28 cellular contexts compared by ENCODE assay signal in the genomic region with DNA sequence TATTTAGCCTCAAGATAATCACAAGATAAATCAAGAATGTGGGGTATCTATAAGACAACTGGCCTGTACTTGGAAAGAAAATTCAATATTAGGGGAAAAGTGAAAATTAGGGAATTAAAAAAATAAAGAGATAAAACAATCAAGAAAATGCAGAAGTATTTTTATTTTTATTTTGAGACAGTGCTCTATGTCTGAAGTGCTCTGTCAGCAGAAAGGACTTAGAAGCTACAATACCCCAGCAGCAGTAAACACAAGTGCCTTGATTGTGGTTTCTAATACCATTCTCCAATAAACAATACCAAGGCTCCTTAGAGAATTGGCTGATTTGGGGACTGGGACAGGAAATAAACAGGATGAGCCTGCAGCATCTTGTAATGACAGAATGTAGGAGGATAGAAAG.
"Had no signal": no experiment of that assay in that cellular context is flagged by ENCODE, and none has a peak within 500 bp of the region (broad histone marks: within the 10 kb centered on the region; RNA-seq: fewer than 3 reads in every experiment).

No MANE protein-coding gene starts in this region.

- DNase-seq: natural killer cell; occipital lobe; ovary; posterior cingulate gyrus; psoas muscle; right cardiac atrium; spleen; stimulated activated CD4-positive, alpha-beta T cell treated with anti-CD3 and anti-CD28 coated beads, Interleukin-12 subunit alpha, Interleukin-12 subunit beta, amount 100 ng/mL, for 4 hours; stimulated activated CD4-positive, alpha-beta T cell treated with anti-CD3 and anti-CD28 coated beads, Interleukin-1b, Interleukin-23, amount 100 ng/mL, for 48 hours; stimulated activated CD4-positive, alpha-beta T cell treated with anti-CD3 and anti-CD28 coated beads, Interleukin-4, amount 100 ng/mL, for 1 hour; stimulated activated CD4-positive, alpha-beta T cell treated with anti-CD3 and anti-CD28 coated beads, Interleukin-4, amount 100 ng/mL, for 4 hours; stimulated activated CD8-positive, alpha-beta memory T cell treated with anti-CD3 and anti-CD28 coated beads, Interleukin-4, amount 100 ng/mL, for 48 hours; stimulated activated naive CD4-positive, alpha-beta T cell; stimulated activated naive CD8-positive, alpha-beta T cell treated with anti-CD3 and anti-CD28 coated beads, Interleukin-15, amount 100 ng/mL, for 72 hours; stimulated activated naive CD8-positive, alpha-beta T cell treated with anti-CD3 and anti-CD28 coated beads, Interleukin-15, Interleukin-2, amounts not matched to agents 100 U/mL and 50 U/mL, for 24 hours; substantia nigra; testis; tibial artery; transverse colon; upper lobe of right lung; uterus had no signal

- H3K79me2 ChIP-seq: parathyroid adenoma had no signal

- H3K4me3 ChIP-seq: neural progenitor cell, ovary, psoas muscle, skin epidermis, smooth muscle cell, spleen, suprapubic skin, testis, tibial artery, transverse colon, upper lobe of right lung, uterus had no signal

- H2AFZ ChIP-seq: neural progenitor cell, parathyroid adenoma had no signal

- H3K36me3 ChIP-seq: neural progenitor cell, ovary, spleen, suprapubic skin, tibial artery, transverse colon, upper lobe of right lung, uterus had no signal

- H3K27ac ChIP-seq: neural progenitor cell, ovary, parathyroid adenoma, psoas muscle, skin epidermis, spleen, suprapubic skin, testis, tibial artery, transverse colon, upper lobe of right lung, uterus had no signal

- H3K4me2 ChIP-seq: neural progenitor cell, smooth muscle cell had no signal

- H3K4me1 ChIP-seq: parathyroid adenoma, psoas muscle, spleen, suprapubic skin, testis, transverse colon, upper lobe of right lung, uterus had no signal

- H3K9me3 ChIP-seq: ovary, psoas muscle, spleen, suprapubic skin, testis, tibial artery, transverse colon, upper lobe of right lung, uterus had no signal

- H3K9ac ChIP-seq: neural progenitor cell, parathyroid adenoma had no signal

- ATAC-seq: natural killer cell; psoas muscle; right cardiac atrium; sciatic nerve; stimulated activated memory B cell treated with anti-CD40 and anti-IgM and Interleukin-4, amounts not matched to agents 10 μg/mL and 1 μg/mL and 100 μg/mL, for 72 hours; stimulated activated naive CD8-positive, alpha-beta T cell treated with anti-CD3 and anti-CD28 coated beads, Interleukin-15, amount 100 ng/mL, for 72 hours; stimulated activated naive CD8-positive, alpha-beta T cell treated with anti-CD3 and anti-CD28 coated beads, Interleukin-15, Interleukin-2, amounts not matched to agents 100 U/mL and 50 U/mL, for 24 hours; upper lobe of right lung had no signal

- H3K27me3 ChIP-seq: neural progenitor cell, ovary, spleen, suprapubic skin, testis, tibial artery, transverse colon, upper lobe of right lung, uterus had no signal
